Comparison of ENCODE assay signal across 3 cellular contexts in the genomic region with DNA sequence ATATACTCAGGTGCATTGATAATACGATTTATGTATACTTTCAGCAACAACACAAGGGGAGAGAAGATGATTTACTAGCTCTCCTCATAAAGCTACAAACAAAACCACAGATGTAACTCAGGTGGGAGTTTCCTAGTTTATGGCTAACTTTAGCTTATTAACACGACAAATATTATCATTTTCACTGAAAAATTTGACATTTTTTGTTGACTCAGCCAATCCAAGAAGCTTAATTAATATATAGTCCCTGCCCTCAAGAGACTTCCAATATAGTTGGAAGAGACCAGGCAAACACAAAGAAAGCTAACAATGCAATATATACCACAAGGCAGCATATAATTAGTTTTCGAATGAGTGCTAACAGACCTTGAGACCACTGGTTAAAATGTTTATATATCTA.
TF ChIP-seq lines count a peak whose summit lies in the region.

No MANE protein-coding gene starts in this region.

TF ChIP-seq in SK-N-SH, 30 proteins besides CTCF, POLR2A, EP300 and RAD21 (continued from another document):
- TF ChIP-seq ZBTB33 (IDR thresholded peaks at IDR 0.05; ENCODE audit: borderline replicate concordance, low read depth): no peak
- TF ChIP-seq RCOR1 (IDR thresholded peaks at IDR 0.05; ENCODE audit: low read length): no peak
- TF ChIP-seq RXRA (IDR thresholded peaks at IDR 0.05; ENCODE audit: borderline replicate concordance, low read depth): no peak
- no peak for TF ChIP-seq FOSL2 (IDR thresholded peaks at IDR 0.05; ENCODE audit: borderline replicate concordance, low read depth)
- TF ChIP-seq GATA2 (CRISPR knock-in tag; IDR thresholded peaks at IDR 0.05): no peak
- no peak for TF ChIP-seq PBX3 (IDR thresholded peaks at IDR 0.05)

TF ChIP-seq in SK-N-SH treated with all-trans-retinoic acid at 6 μM for 48 hours, 23 proteins besides CTCF, POLR2A, EP300 and RAD21 (continued from another document):
- TF ChIP-seq SNAI2 (CRISPR knock-in tag; IDR thresholded peaks at IDR 0.05): no peak
- TF ChIP-seq TSHZ2 (CRISPR knock-in tag; IDR thresholded peaks at IDR 0.05): no peak
- no peak for TF ChIP-seq ZNF70 (CRISPR knock-in tag; IDR thresholded peaks at IDR 0.05)

TF ChIP-seq in WTC11, 78 proteins besides CTCF, POLR2A, EP300 and RAD21:
- TF ChIP-seq, protein P1, sequence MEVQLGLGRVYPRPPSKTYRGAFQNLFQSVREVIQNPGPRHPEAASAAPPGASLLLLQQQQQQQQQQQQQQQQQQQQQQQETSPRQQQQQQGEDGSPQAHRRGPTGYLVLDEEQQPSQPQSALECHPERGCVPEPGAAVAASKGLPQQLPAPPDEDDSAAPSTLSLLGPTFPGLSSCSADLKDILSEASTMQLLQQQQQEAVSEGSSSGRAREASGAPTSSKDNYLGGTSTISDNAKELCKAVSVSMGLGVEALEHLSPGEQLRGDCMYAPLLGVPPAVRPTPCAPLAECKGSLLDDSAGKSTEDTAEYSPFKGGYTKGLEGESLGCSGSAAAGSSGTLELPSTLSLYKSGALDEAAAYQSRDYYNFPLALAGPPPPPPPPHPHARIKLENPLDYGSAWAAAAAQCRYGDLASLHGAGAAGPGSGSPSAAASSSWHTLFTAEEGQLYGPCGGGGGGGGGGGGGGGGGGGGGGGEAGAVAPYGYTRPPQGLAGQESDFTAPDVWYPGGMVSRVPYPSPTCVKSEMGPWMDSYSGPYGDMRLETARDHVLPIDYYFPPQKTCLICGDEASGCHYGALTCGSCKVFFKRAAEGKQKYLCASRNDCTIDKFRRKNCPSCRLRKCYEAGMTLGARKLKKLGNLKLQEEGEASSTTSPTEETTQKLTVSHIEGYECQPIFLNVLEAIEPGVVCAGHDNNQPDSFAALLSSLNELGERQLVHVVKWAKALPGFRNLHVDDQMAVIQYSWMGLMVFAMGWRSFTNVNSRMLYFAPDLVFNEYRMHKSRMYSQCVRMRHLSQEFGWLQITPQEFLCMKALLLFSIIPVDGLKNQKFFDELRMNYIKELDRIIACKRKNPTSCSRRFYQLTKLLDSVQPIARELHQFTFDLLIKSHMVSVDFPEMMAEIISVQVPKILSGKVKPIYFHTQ (CRISPR knock-in tag; IDR thresholded peaks at IDR 0.05): no peak
- TF ChIP-seq, protein P2, sequence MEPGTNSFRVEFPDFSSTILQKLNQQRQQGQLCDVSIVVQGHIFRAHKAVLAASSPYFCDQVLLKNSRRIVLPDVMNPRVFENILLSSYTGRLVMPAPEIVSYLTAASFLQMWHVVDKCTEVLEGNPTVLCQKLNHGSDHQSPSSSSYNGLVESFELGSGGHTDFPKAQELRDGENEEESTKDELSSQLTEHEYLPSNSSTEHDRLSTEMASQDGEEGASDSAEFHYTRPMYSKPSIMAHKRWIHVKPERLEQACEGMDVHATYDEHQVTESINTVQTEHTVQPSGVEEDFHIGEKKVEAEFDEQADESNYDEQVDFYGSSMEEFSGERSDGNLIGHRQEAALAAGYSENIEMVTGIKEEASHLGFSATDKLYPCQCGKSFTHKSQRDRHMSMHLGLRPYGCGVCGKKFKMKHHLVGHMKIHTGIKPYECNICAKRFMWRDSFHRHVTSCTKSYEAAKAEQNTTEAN (CRISPR knock-in tag; IDR thresholded peaks at IDR 0.05): no peak
- TF ChIP-seq ESRRA (CRISPR knock-in tag; IDR thresholded peaks at IDR 0.05; ENCODE audit: borderline replicate concordance): no peak
- no peak for TF ChIP-seq MAX (CRISPR knock-in tag; IDR thresholded peaks at IDR 0.05)
- no peak for TF ChIP-seq ETV6 (CRISPR knock-in tag; IDR thresholded peaks at IDR 0.05)
